11 cellular contexts compared by ENCODE assay signal in genomic region chr6:11714116-11714797, GRCh38.
DNase-seq lines count a peak whose midpoint lies in the region; ATAC-seq lines count a peak whose summit lies in the region.
"Had no signal": no experiment of that assay in that cellular context is flagged by ENCODE, and none has a peak within 500 bp of the region (broad histone marks: within the 10 kb centered on the region; RNA-seq: fewer than 3 reads in every experiment).

No MANE protein-coding gene starts in this region.

- peak overlapping the region; percentile 53 for H3K27ac ChIP-seq in thymus (ENCODE audit: low read depth)
- H3K27ac ChIP-seq: VCaP had no signal

- ATAC-seq in HG03457 (IDR thresholded peaks at IDR 0.05; ENCODE audit: unreplicated experiment), result peak; percentile 40

- no peaks in the 10 kb centered on the region for H3K9me3 ChIP-seq in thymus (ENCODE audit: control insufficient read depth)

- DNase-seq in activated CD8-positive, alpha-beta memory T cell treated with anti-CD3 and anti-CD28 coated beads for 24 hours, result peak; percentile 73
- DNase-seq in activated CD8-positive, alpha-beta memory T cell treated with anti-CD3 and anti-CD28 coated beads, Interleukin-2, amount 50 U/mL, for 48 hours, result no peak
- DNase-seq in activated naive CD4-positive, alpha-beta T cell treated with Interleukin-2 at 50 U/mL for 16 hours, result peak; percentile 56
- no peak for DNase-seq in effector CD8-positive, alpha-beta T cell (lab: John Stamatoyannopoulos, UW)
- no peak for DNase-seq in NCI-H1105 treated with DMSO at 0.1 percent for 48 hours (lab: John Stamatoyannopoulos, UW)
- DNase-seq in AG20443 (ENCODE audit: low spot score), result no peak
- DNase-seq: kidney glomerular epithelial cell, NCI-H1417 had no signal

- no peaks in the 10 kb centered on the region for H3K36me3 ChIP-seq in thymus (ENCODE audit: control insufficient read depth, insufficient read depth)

- 22% methylated on average over 6 of the region's 6 CpGs for WGBS in thymus

- no peaks in the 10 kb centered on the region for H3K4me1 ChIP-seq in thymus (ENCODE audit: control insufficient read depth, insufficient read depth, low read length)

- no peaks in the 10 kb centered on the region for H3K27me3 ChIP-seq in thymus (ENCODE audit: control insufficient read depth, insufficient read depth)

- no peak overlapping the region for H3K4me3 ChIP-seq in thymus (ENCODE audit: low read length)

Comparison
In these comparisons a context has a peak if more than half of its experiments do, and no peak if none do; other contexts are left out.
1. DNase-seq: peak in activated CD8-positive, alpha-beta memory T cell treated with anti-CD3 and anti-CD28 coated beads for 24 hours (single experiment) and activated naive CD4-positive, alpha-beta T cell treated with Interleukin-2 at 50 U/mL for 16 hours (single experiment); none in activated CD8-positive, alpha-beta memory T cell treated with anti-CD3 and anti-CD28 coated beads, Interleukin-2, amount 50 U/mL, for 48 hours (single experiment), effector CD8-positive, alpha-beta T cell (single experiment), NCI-H1105 treated with DMSO at 0.1 percent for 48 hours (single experiment) and AG20443 (single experiment).